ENCODE assay signal across 18 cellular contexts in the genomic region with DNA sequence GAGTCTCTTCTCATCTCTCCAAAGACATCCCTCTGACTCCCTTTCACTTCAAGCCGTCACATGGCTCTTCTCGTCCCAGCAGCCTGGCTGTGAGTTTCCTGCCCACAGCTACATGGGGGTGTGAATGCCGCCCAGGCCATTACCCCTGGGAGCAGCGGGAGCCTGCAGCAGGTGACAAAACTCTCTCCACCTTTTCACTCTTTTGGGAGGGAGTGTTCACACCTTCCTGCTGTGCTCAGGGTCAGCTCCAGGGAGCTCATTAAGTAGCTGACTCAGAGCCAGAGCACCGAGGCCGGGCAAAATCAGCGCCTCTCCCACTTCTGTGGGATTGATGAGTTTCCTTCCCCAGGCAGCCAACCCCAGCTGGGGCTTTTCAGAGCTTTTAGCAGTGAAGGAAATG.
DNase-seq lines count a peak whose midpoint lies in the region; ATAC-seq and TF ChIP-seq lines count a peak whose summit lies in the region.
"Had no signal": no experiment of that assay in that cellular context is flagged by ENCODE, and none has a peak within 500 bp of the region (broad histone marks: within the 10 kb centered on the region; RNA-seq: fewer than 3 reads in every experiment).

No MANE protein-coding gene starts in this region.

- POLR2A ChIA-PET in WTC11 (lab: Charles Lee) = no interaction called here

- CTCF ChIA-PET in WTC11 (lab: Charles Lee) (no interaction called here), mammary epithelial cell (lab: Charles Lee; ENCODE audit: low non-redundant PET) (no interaction called here)

- no TSS peak for BruUV-seq in mammary epithelial cell (replicated peaks; lab: Mats Ljungman, UMichigan)

- peak overlapping the region; percentile 28; the same call in 1 of the 2 replicates for H3K27ac Mint-ChIP-seq in WTC11
- H3K27ac Mint-ChIP-seq: activated naive CD4-positive, alpha-beta T cell treated with anti-CD3 and anti-CD28 coated beads, Interleukin-2, amount 10 ng/mL, durations not matched to agents 7 days and 5 days; memory B cell had no signal

- H3K79me2 ChIP-seq in mammary epithelial cell (ENCODE audit: insufficient read depth, low read length) = no peaks in the 10 kb centered on the region

- H3K27me3 ChIP-seq in mammary epithelial cell (ENCODE audit: insufficient read depth, low read length) (no peaks in the 10 kb centered on the region), right lobe of liver (no peaks in the 10 kb centered on the region)

- no peak overlapping the region for H2AFZ ChIP-seq in mammary epithelial cell (ENCODE audit: low read depth, low read length)

- DNase-seq in COLO668 (lab: John Stamatoyannopoulos, UW; ENCODE audit: unreplicated experiment) = peak; percentile 9
- DNase-seq in HK-2 (ENCODE audit: unreplicated experiment) = peak; percentile 31
- DNase-seq in WTC11 (ENCODE audit: low spot score) = peak; percentile 15
- peak; percentile 18 for DNase-seq in left kidney (ENCODE audit: low read depth, low spot score)
- no peak for DNase-seq in GM19240 (ENCODE audit: insufficient read length, low spot score)
- DNase-seq in mammary epithelial cell = no peak
- no peak for DNase-seq in right lobe of liver
- DNase-seq: activated CD4-positive, alpha-beta T cell treated with anti-CD3 and anti-CD28 coated beads for 4 hours; activated naive CD4-positive, alpha-beta T cell treated with anti-CD3 and anti-CD28 coated beads, Interleukin-2, amount 10 ng/mL, durations not matched to agents 7 days and 5 days; activated T-cell treated with anti-CD3 and anti-CD28 coated beads for 4 hours; glutamatergic neuron; MM.1S; NCI-H510A treated with DMSO at 0.1 percent for 48 hours; OCI-M1; T1000 had no signal

- H3K27me3 Mint-ChIP-seq in WTC11 (ENCODE audit: low read depth) = no peaks in the 10 kb centered on the region
- H3K27me3 Mint-ChIP-seq: activated naive CD4-positive, alpha-beta T cell treated with anti-CD3 and anti-CD28 coated beads, Interleukin-2, amount 10 ng/mL, durations not matched to agents 7 days and 5 days; memory B cell had no signal

- H4K20me1 ChIP-seq in mammary epithelial cell (ENCODE audit: insufficient read depth, low read length) = no peaks in the 10 kb centered on the region

- H3K4me3 Mint-ChIP-seq in WTC11 = no peak overlapping the region
- H3K4me3 Mint-ChIP-seq: activated naive CD4-positive, alpha-beta T cell treated with anti-CD3 and anti-CD28 coated beads, Interleukin-2, amount 10 ng/mL, durations not matched to agents 7 days and 5 days; memory B cell; neural crest cell had no signal

- in situ Hi-C loops in mammary epithelial cell (cut with MboI; ENCODE audit: low sequenced_read_pairs in 2 of 2) = no loop called here

- no peaks in the 10 kb centered on the region for H3K36me3 ChIP-seq in mammary epithelial cell (ENCODE audit: insufficient read depth, low read length)
- H3K36me3 ChIP-seq in right lobe of liver = no peaks in the 10 kb centered on the region

- WGBS in mammary epithelial cell (ENCODE audit: low coverage, missing lambda C conversion rate) = 49% methylated on average over 6 of the region's 7 CpGs
- WGBS in right lobe of liver (ENCODE audit: insufficient coverage, low coverage, low lambda C conversion rate, missing lambda C conversion rate) = 84% methylated on average over 7 of the region's 7 CpGs

- intact Hi-C loops in mammary epithelial cell (cut with micrococcal nuclease) (no loop called here), right lobe of liver (cut with DNase I) (no loop called here)

- no peak overlapping the region for H3K4me2 ChIP-seq in mammary epithelial cell (ENCODE audit: insufficient read depth, low read depth, low read length)

- dilution Hi-C loops in mammary epithelial cell (cut with HindIII; ENCODE audit: low sequenced_read_pairs) = no loop called here

- peaks cover 7% of the 10 kb centered on the region for H3K36me3 Mint-ChIP-seq in WTC11

- H3K9ac ChIP-seq in mammary epithelial cell (ENCODE audit: insufficient read depth, low read length) = no peak overlapping the region

- H3K9me3 Mint-ChIP-seq in WTC11 = peaks cover 6% of the 10 kb centered on the region; the same call in 1 of the 2 replicates
- H3K9me3 Mint-ChIP-seq: activated naive CD4-positive, alpha-beta T cell treated with anti-CD3 and anti-CD28 coated beads, Interleukin-2, amount 10 ng/mL, durations not matched to agents 7 days and 5 days; memory B cell; neural crest cell had no signal

- ATAC-seq in WTC11 = peak; percentile 51
- no peak for ATAC-seq in GM21576 (IDR thresholded peaks at IDR 0.05; ENCODE audit: unreplicated experiment)
- no peak for ATAC-seq in right lobe of liver

- H3K27ac ChIP-seq in mammary epithelial cell (ENCODE audit: insufficient read depth, low read depth, low read length) (no peak overlapping the region), right lobe of liver (no peak overlapping the region)

- no peaks in the 10 kb centered on the region for H3K9me3 ChIP-seq in mammary epithelial cell (replicated peaks; ENCODE audit: insufficient read depth, low read length)
- H3K9me3 ChIP-seq in right lobe of liver = no peaks in the 10 kb centered on the region

- H3K4me1 Mint-ChIP-seq in WTC11 = peaks cover 4% of the 10 kb centered on the region; the same call in 1 of the 2 replicates
- H3K4me1 Mint-ChIP-seq: memory B cell, neural crest cell had no signal

- H3K4me1 ChIP-seq in mammary epithelial cell (ENCODE audit: insufficient read depth, low read length) = no peaks in the 10 kb centered on the region
- no peaks in the 10 kb centered on the region for H3K4me1 ChIP-seq in right lobe of liver

- TF ChIP-seq CTCF in WTC11 (IDR thresholded peaks at IDR 0.05) (no peak), mammary epithelial cell (conservative IDR thresholded peaks at IDR 0.05 in 1 of 2, IDR thresholded peaks at IDR 0.05 in 1 of 2; ENCODE audit: extremely low read depth in 1 of 2, insufficient read depth in 1 of 2, low read depth in 1 of 2, low read length in 2 of 2) (no peak), right lobe of liver (IDR thresholded peaks at IDR 0.05) (no peak)

- TF ChIP-seq POLR2A in right lobe of liver (IDR thresholded peaks at IDR 0.05) = no peak

- no peak overlapping the region for H3K4me3 ChIP-seq in mammary epithelial cell (replicated peaks in 1 of 3; ENCODE audit: insufficient read depth in 1 of 3, low read depth in 2 of 3, low read length in 3 of 3)
- no peak overlapping the region for H3K4me3 ChIP-seq in right lobe of liver

TF ChIP-seq in WTC11, 78 proteins besides CTCF, POLR2A, EP300 and RAD21 (continues in another document):
- TF ChIP-seq, protein P1, sequence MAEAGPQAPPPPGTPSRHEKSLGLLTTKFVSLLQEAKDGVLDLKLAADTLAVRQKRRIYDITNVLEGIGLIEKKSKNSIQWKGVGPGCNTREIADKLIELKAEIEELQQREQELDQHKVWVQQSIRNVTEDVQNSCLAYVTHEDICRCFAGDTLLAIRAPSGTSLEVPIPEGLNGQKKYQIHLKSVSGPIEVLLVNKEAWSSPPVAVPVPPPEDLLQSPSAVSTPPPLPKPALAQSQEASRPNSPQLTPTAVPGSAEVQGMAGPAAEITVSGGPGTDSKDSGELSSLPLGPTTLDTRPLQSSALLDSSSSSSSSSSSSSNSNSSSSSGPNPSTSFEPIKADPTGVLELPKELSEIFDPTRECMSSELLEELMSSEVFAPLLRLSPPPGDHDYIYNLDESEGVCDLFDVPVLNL (CRISPR knock-in tag; IDR thresholded peaks at IDR 0.05; ENCODE audit: borderline replicate concordance, low read depth) = no peak
- TF ChIP-seq, protein P2, sequence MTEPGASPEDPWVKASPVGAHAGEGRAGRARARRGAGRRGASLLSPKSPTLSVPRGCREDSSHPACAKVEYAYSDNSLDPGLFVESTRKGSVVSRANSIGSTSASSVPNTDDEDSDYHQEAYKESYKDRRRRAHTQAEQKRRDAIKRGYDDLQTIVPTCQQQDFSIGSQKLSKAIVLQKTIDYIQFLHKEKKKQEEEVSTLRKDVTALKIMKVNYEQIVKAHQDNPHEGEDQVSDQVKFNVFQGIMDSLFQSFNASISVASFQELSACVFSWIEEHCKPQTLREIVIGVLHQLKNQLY (CRISPR knock-in tag; IDR thresholded peaks at IDR 0.05) = no peak
- TF ChIP-seq TEAD4 (CRISPR knock-in tag; IDR thresholded peaks at IDR 0.05) (no peak), CBFB (CRISPR knock-in tag; IDR thresholded peaks at IDR 0.05; ENCODE audit: low read depth) (no peak)
- TF ChIP-seq, protein P3, sequence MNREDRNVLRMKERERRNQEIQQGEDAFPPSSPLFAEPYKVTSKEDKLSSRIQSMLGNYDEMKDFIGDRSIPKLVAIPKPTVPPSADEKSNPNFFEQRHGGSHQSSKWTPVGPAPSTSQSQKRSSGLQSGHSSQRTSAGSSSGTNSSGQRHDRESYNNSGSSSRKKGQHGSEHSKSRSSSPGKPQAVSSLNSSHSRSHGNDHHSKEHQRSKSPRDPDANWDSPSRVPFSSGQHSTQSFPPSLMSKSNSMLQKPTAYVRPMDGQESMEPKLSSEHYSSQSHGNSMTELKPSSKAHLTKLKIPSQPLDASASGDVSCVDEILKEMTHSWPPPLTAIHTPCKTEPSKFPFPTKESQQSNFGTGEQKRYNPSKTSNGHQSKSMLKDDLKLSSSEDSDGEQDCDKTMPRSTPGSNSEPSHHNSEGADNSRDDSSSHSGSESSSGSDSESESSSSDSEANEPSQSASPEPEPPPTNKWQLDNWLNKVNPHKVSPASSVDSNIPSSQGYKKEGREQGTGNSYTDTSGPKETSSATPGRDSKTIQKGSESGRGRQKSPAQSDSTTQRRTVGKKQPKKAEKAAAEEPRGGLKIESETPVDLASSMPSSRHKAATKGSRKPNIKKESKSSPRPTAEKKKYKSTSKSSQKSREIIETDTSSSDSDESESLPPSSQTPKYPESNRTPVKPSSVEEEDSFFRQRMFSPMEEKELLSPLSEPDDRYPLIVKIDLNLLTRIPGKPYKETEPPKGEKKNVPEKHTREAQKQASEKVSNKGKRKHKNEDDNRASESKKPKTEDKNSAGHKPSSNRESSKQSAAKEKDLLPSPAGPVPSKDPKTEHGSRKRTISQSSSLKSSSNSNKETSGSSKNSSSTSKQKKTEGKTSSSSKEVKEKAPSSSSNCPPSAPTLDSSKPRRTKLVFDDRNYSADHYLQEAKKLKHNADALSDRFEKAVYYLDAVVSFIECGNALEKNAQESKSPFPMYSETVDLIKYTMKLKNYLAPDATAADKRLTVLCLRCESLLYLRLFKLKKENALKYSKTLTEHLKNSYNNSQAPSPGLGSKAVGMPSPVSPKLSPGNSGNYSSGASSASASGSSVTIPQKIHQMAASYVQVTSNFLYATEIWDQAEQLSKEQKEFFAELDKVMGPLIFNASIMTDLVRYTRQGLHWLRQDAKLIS (CRISPR knock-in tag; IDR thresholded peaks at IDR 0.05; ENCODE audit: borderline replicate concordance) = no peak

Comparison
In these comparisons a context has a peak if more than half of its experiments do, and no peak if none do; other contexts are left out.
1. DNase-seq: peak in COLO668 (single experiment), HK-2 (single experiment), WTC11 (single experiment) and left kidney (single experiment); none in GM19240 (single experiment), mammary epithelial cell (single experiment) and right lobe of liver (0 of 3).